Comparison of ENCODE assay signal across 8 cellular contexts in the genomic region with DNA sequence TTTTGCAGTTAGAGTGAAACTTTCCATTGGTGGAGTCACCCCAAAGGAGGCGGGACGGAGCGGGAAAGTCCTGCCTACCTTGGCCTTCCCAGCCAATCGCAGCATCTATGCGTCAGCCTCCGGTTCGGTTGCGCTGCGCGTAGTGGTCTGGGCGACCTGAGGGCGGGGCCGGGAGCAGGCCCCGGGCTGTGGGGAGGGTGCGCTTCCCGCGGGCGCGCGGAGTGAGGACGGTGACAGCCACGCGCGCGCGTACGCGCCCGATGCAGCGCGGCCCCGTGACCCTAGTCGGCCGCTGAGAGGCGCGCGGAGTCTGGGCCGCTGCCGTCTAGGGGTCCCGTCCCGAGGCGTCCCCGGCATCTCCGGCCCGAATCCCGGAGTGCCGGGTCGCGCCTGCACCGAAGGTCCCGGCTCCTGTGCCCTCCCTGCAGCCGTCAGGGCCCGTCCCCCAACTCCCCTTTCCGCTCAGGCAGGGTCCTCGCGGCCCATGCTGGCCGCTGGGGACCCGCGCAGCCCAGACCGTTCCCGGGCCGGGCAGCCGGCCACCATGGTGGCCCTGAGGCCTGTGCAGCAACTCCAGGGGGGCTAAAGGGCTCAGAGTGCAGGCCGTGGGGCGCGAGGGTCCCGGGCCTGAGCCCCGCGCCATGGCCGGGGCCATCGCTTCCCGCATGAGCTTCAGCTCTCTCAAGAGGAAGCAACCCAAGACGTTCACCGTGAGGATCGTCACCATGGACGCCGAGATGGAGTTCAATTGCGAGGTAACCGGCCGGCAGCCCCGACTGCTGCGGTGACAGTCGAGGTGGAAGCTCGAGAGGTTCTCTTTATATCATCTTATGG. TPM values are rescaled to one million over a fixed set of nuclear protein-coding genes. Genes with fewer than 3 reads are reported as not detected.
A peak's percentile ranks its signal among the peaks of the same experiment; 100 is the strongest.
DNase-seq lines count a peak whose midpoint lies in the region; ATAC-seq lines count a peak whose summit lies in the region.

A gene (plus strand): TSS at position 276 of the 834 bp plus-strand sequence. CDS start 366 bp downstream, at position 642.

- peak; percentile 88 for ATAC-seq in GM18508 (IDR thresholded peaks at IDR 0.05; ENCODE audit: insufficient read depth, unreplicated experiment)
- ATAC-seq in HG03025 (IDR thresholded peaks at IDR 0.05; ENCODE audit: low FRiP score, unreplicated experiment) = peak; percentile 93

- DNase-seq in NCI-H2029 treated with DMSO at 0.1 percent for 48 hours (lab: John Stamatoyannopoulos, UW) (peak; percentile 83), T1000 (lab: John Stamatoyannopoulos, UW) (peak; percentile 97), astrocyte of the hippocampus (ENCODE audit: low read depth, low spot score) (peak; percentile 100), hepatic stellate cell (ENCODE audit: low spot score) (peak; percentile 99), renal cortical epithelial cell (ENCODE audit: low read depth) (peak; percentile 98), NCI-H226 (no peak)

RNA-seq across cellular contexts. Expression of the gene that starts here (rescaled TPM):
- 213 and 372 TPM in 2 replicates for total RNA-seq in renal cortical epithelial cell
